8 cellular contexts compared by ENCODE assay signal in genomic region chr11:61362542-61362875, GRCh38. TPM values are rescaled to one million over a fixed set of nuclear protein-coding genes. Genes with fewer than 3 reads are reported as not detected.
DNase-seq lines count a peak whose midpoint lies in the region; ATAC-seq and TF ChIP-seq lines count a peak whose summit lies in the region.

No MANE protein-coding gene starts in this region.

- peaks cover 22% of the 10 kb centered on the region for H3K36me3 ChIP-seq in H7 (replicated peaks; ENCODE audit: control insufficient read depth, insufficient read depth, low read length)
- H3K36me3 ChIP-seq in lower lobe of right lung, result peaks cover 36% of the 10 kb centered on the region

- peak; percentile 49 for DNase-seq in AG10803 (ENCODE audit: low read depth)
- peak; percentile 63 for DNase-seq in H7
- DNase-seq in chondrocyte (ENCODE audit: low spot score), result no peak
- DNase-seq in lower lobe of right lung, result no peak
- peak in 5 of 6 experiments; percentile 11 to 81 (median 60) for DNase-seq in stimulated activated naive CD4-positive, alpha-beta T cell (lab: John Stamatoyannopoulos, UW)
- no peak for DNase-seq in A172 (ENCODE audit: low spot score)

- peak overlapping the region; percentile 98 for H3K27ac Mint-ChIP-seq in chondrocyte (ENCODE audit: unreplicated experiment)

- no peaks in the 10 kb centered on the region for H3K9me3 Mint-ChIP-seq in chondrocyte (ENCODE audit: low read depth)

- H3K4me1 ChIP-seq in lower lobe of right lung, result peaks cover 42% of the 10 kb centered on the region

- peak overlapping the region; percentile 99 for H3K27ac ChIP-seq in lower lobe of right lung

- intact Hi-C loops in lower lobe of right lung (cut with DNase I), result no loop called here

- H3K4me1 Mint-ChIP-seq in chondrocyte (ENCODE audit: low read depth), result peaks cover 49% of the 10 kb centered on the region

- H3K4me3 ChIP-seq in AG10803 (ENCODE audit: low read length) (peak overlapping the region; percentile 97), H7 (ENCODE audit: insufficient read depth, low read depth, low read length) (peak overlapping the region; percentile 93), lower lobe of right lung (peak overlapping the region; percentile 85)

- ATAC-seq in SK-N-SH treated with all-trans-retinoic acid at 6 μM for 48 hours (peak; percentile 38), lower lobe of right lung (peak; percentile 12 to 24), GM18909 (IDR thresholded peaks at IDR 0.05; ENCODE audit: poor library complexity, unreplicated experiment) (no peak)

- peaks cover 4% of the 10 kb centered on the region for H3K36me3 Mint-ChIP-seq in chondrocyte (ENCODE audit: low read depth)

- H3K4me3 Mint-ChIP-seq in chondrocyte (ENCODE audit: unreplicated experiment), result peak overlapping the region; percentile 93

- no peaks in the 10 kb centered on the region for H3K9me3 ChIP-seq in lower lobe of right lung

- TF ChIP-seq CTCF in AG10803 (conservative IDR thresholded peaks at IDR 0.05; ENCODE audit: low read length) (no peak), chondrocyte (IDR thresholded peaks at IDR 0.05) (no peak), lower lobe of right lung (IDR thresholded peaks at IDR 0.05) (no peak)

- H3K27me3 Mint-ChIP-seq in chondrocyte (ENCODE audit: low read depth), result no peaks in the 10 kb centered on the region

- H3K27me3 ChIP-seq in H7 (ENCODE audit: control insufficient read depth, insufficient read depth, low read length) (no peaks in the 10 kb centered on the region), lower lobe of right lung (ENCODE audit: low read depth) (no peaks in the 10 kb centered on the region)

TF ChIP-seq in SK-N-SH treated with all-trans-retinoic acid at 6 μM for 48 hours, 23 proteins besides CTCF, POLR2A, EP300 and RAD21:
- TF ChIP-seq POU6F1 (CRISPR knock-in tag; IDR thresholded peaks at IDR 0.05; ENCODE audit: borderline replicate concordance, low read depth) (no peak), ZNF565 (CRISPR knock-in tag; conservative IDR thresholded peaks at IDR 0.05; ENCODE audit: low read depth) (no peak), ZNF8 (CRISPR knock-in tag; IDR thresholded peaks at IDR 0.05) (no peak), TCF4 (CRISPR knock-in tag; IDR thresholded peaks at IDR 0.05; ENCODE audit: borderline replicate concordance) (no peak), GLIS3 (CRISPR knock-in tag; IDR thresholded peaks at IDR 0.05) (no peak), BACH2 (CRISPR knock-in tag; IDR thresholded peaks at IDR 0.05; ENCODE audit: borderline replicate concordance) (no peak), ARNTL (CRISPR knock-in tag; IDR thresholded peaks at IDR 0.05; ENCODE audit: borderline replicate concordance, low read depth) (no peak)
- TF ChIP-seq, protein P1, sequence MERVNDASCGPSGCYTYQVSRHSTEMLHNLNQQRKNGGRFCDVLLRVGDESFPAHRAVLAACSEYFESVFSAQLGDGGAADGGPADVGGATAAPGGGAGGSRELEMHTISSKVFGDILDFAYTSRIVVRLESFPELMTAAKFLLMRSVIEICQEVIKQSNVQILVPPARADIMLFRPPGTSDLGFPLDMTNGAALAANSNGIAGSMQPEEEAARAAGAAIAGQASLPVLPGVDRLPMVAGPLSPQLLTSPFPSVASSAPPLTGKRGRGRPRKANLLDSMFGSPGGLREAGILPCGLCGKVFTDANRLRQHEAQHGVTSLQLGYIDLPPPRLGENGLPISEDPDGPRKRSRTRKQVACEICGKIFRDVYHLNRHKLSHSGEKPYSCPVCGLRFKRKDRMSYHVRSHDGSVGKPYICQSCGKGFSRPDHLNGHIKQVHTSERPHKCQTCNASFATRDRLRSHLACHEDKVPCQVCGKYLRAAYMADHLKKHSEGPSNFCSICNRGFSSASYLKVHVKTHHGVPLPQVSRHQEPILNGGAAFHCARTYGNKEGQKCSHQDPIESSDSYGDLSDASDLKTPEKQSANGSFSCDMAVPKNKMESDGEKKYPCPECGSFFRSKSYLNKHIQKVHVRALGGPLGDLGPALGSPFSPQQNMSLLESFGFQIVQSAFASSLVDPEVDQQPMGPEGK (CRISPR knock-in tag; IDR thresholded peaks at IDR 0.05; ENCODE audit: borderline replicate concordance), result no peak

RNA-seq across cellular contexts. Expression of gene TMEM138, which starts 0.3 kb away (rescaled TPM):
- total RNA-seq in H7 (2014; rRNA removed; shearing (Covaris generic)), result 23.9 and 33.9 TPM in 2 replicates
- 39.2 to 60.0 TPM (median 46.7 TPM) in 3 replicates for total RNA-seq in chondrocyte
- 38.9 TPM for total RNA-seq in lower lobe of right lung
- total RNA-seq in A172 (2014; rRNA removed; shearing (Covaris generic)), result 10.8 and 41.9 TPM in 2 replicates

RNA-seq across cellular contexts. Expression of gene CYB561A3, which starts 0.8 kb away (rescaled TPM):
- total RNA-seq in H7 (2014; rRNA removed; shearing (Covaris generic)), result 12.3 and 16.2 TPM in 2 replicates
- 40.8 to 60.0 TPM (median 41.4 TPM) in 3 replicates for total RNA-seq in chondrocyte
- total RNA-seq in lower lobe of right lung, result 47.2 TPM
- total RNA-seq in A172 (2014; rRNA removed; shearing (Covaris generic)), result 37.1 and 45.0 TPM in 2 replicates

RNA-seq across cellular contexts. Expression of gene TKFC, which starts 29.5 kb away (rescaled TPM):
- 84.5 and 102 TPM in 2 replicates for total RNA-seq in H7 (2014; rRNA removed; shearing (Covaris generic))
- 31.9 to 41.4 TPM (median 32.2 TPM) in 3 replicates for total RNA-seq in chondrocyte
- 35.0 TPM for total RNA-seq in lower lobe of right lung
- total RNA-seq in A172 (2014; rRNA removed; shearing (Covaris generic)), result 34.7 and 45.9 TPM in 2 replicates

RNA-seq across cellular contexts. Expression of gene DDB1, which starts 29.6 kb away (rescaled TPM):
- 256 and 260 TPM in 2 replicates for total RNA-seq in H7 (2014; rRNA removed; shearing (Covaris generic))
- 188 to 264 TPM (median 194 TPM) in 3 replicates for total RNA-seq in chondrocyte
- 122 TPM for total RNA-seq in lower lobe of right lung
- total RNA-seq in A172 (2014; rRNA removed; shearing (Covaris generic)), result 153 and 155 TPM in 2 replicates

RNA-seq across cellular contexts. Expression of gene TMEM216, which starts 29.9 kb away (rescaled TPM):
- 22.7 and 28.2 TPM in 2 replicates for total RNA-seq in H7 (2014; rRNA removed; shearing (Covaris generic))
- total RNA-seq in chondrocyte, result 9.3 to 14.4 TPM (median 9.8 TPM) in 3 replicates
- 11.9 TPM for total RNA-seq in lower lobe of right lung
- not detected in 2 replicates for total RNA-seq in A172 (2014; rRNA removed; shearing (Covaris generic))

Comparison
In these comparisons a context has a peak if more than half of its experiments do, and no peak if none do; other contexts are left out.
1. DNase-seq: peak in AG10803 (single experiment), H7 (single experiment) and stimulated activated naive CD4-positive, alpha-beta T cell (5 of 6); none in chondrocyte (single experiment), lower lobe of right lung (single experiment) and A172 (single experiment).
2. Peak in every context shown above with its lines, with median percentiles within 50 percentile points of each other: H3K4me3 ChIP-seq.